ENCODE assay signal across 8 cellular contexts in the genomic region with DNA sequence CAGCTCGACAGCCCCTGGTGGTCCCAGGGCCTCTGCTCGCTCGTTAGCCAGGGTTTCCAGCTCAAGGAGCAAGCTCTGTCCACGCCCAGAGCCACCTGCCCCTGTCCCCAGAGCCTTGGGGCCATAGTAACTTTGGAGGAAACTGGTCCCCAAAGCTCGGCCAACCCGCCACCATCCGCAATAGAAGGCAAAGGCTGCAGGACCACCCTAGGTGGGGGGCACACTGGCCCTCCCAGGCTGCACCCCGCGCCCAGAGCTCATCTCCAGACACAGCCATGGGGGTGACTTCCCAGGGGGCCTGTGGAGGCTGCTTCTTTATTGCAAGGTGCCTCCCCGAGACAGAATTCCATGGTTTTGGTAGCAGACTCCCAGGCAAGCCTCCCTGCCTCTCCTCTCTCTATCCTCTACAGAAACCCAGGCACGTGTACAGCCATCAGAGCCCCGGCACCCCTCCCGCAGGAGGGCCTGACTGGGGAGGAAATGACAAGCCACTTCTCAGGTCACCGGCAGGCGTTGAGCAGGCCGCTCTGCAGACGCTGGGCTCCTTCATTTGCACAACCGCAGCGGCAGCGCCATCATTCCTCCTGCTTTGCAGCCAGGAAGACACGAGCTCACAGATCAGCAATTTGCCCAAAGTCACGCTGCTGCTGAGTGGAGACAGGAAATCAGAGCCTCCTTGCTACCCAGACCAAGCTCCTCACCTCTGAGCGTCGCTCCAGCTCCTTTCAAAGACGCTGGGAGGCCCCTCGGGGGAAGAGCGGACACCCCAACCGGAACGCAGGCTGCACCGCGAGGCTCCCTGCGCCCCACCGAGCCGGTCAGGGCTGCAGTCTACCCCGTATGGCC.
DNase-seq lines count a peak whose midpoint lies in the region; ATAC-seq and TF ChIP-seq lines count a peak whose summit lies in the region.

No MANE protein-coding gene starts in this region.

- no peaks in the 10 kb centered on the region for H3K9me2 ChIP-seq in PC-3 (replicated peaks; ENCODE audit: low read length)

- H3K9me3 ChIP-seq in CD8-positive, alpha-beta T cell (ENCODE audit: low read length) = no peaks in the 10 kb centered on the region
- H3K9me3 ChIP-seq in PC-3 (ENCODE audit: low read length) = no peaks in the 10 kb centered on the region

- POLR2A ChIA-PET in CD8-positive, alpha-beta T cell (lab: Charles Lee) = interaction anchor here (1.1 kb wide), 1 partner anchor 8 kb away, joined by 3 read pairs; no protein-coding TSS in a partner anchor
- POLR2A ChIA-PET in PC-3 (lab: Charles Lee; ENCODE audit: unreplicated experiment) = no interaction called here

- H3K4me2 ChIP-seq in PC-3 (ENCODE audit: low read length) = no peak overlapping the region

- H3F3A ChIP-seq in PC-3 (ENCODE audit: low read length, unreplicated experiment) = no peaks in the 10 kb centered on the region

- H3K4me3 Mint-ChIP-seq in CD8-positive, alpha-beta T cell = peak overlapping the region; percentile 75
- no peak overlapping the region for H3K4me3 Mint-ChIP-seq in nephron progenitor cell

- H3K4me1 ChIP-seq in CD8-positive, alpha-beta T cell (ENCODE audit: insufficient read depth, low read length) = peaks cover 13% of the 10 kb centered on the region
- H3K4me1 ChIP-seq in PC-3 (ENCODE audit: insufficient read depth, low read length) = no peaks in the 10 kb centered on the region

- no peaks in the 10 kb centered on the region for H3K27me3 ChIP-seq in CD8-positive, alpha-beta T cell (ENCODE audit: insufficient read depth, low read length)
- no peaks in the 10 kb centered on the region for H3K27me3 ChIP-seq in PC-3 (ENCODE audit: low read length)

- no peak overlapping the region for H3K9ac ChIP-seq in PC-3 (ENCODE audit: low read length)

- no peaks in the 10 kb centered on the region for H3K79me2 ChIP-seq in PC-3 (ENCODE audit: low read length)

- H3K27me3 Mint-ChIP-seq in CD8-positive, alpha-beta T cell (ENCODE audit: low read depth) = no peaks in the 10 kb centered on the region
- no peaks in the 10 kb centered on the region for H3K27me3 Mint-ChIP-seq in nephron progenitor cell (ENCODE audit: low read depth, poor library complexity)

- no peak overlapping the region for H2AFZ ChIP-seq in PC-3 (ENCODE audit: low read length)

- in situ Hi-C loops in ACHN (cut with HindIII; ENCODE audit: low pct_ligation_motif_present, low pct_unique_long_range_greater_than_20kb, low sequenced_read_pairs) = no loop called here

- intact Hi-C loops in CD8-positive, alpha-beta T cell (cut with DNase I, micrococcal nuclease) = no loop called here
- intact Hi-C loops in PC-3 (cut with micrococcal nuclease) = no loop called here

- no peak for TF ChIP-seq CTCF in CD8-positive, alpha-beta T cell (IDR thresholded peaks at IDR 0.05)
- TF ChIP-seq CTCF in nephron progenitor cell (IDR thresholded peaks at IDR 0.05) = no peak
- no peak for TF ChIP-seq CTCF in PC-3 (conservative IDR thresholded peaks at IDR 0.05; ENCODE audit: low read depth, low read length)

- peaks cover 4% of the 10 kb centered on the region for H3K36me3 Mint-ChIP-seq in CD8-positive, alpha-beta T cell
- peaks cover 11% of the 10 kb centered on the region for H3K36me3 Mint-ChIP-seq in nephron progenitor cell (ENCODE audit: low read depth)

- no peaks in the 10 kb centered on the region for H4K20me1 ChIP-seq in PC-3 (ENCODE audit: low read length)

- peak overlapping the region; percentile 76 for H3K27ac Mint-ChIP-seq in CD8-positive, alpha-beta T cell
- peak overlapping the region; percentile 74 for H3K27ac Mint-ChIP-seq in nephron progenitor cell

- CTCF ChIA-PET in CD8-positive, alpha-beta T cell (lab: Charles Lee) = interaction anchor here (0.7 to 1.8 kb wide), 3 partner anchors 10 to 18 kb away, joined by 3 to 10 read pairs (median 6); no protein-coding TSS in a partner anchor
- CTCF ChIA-PET in PC-3 (lab: Charles Lee) = no interaction called here

- BruUV-seq in PC-3 (replicated peaks; lab: Mats Ljungman, UMichigan) = no TSS peak

- H3K36me3 ChIP-seq in CD8-positive, alpha-beta T cell (ENCODE audit: insufficient read depth, low read length) = no peaks in the 10 kb centered on the region
- no peaks in the 10 kb centered on the region for H3K36me3 ChIP-seq in PC-3 (ENCODE audit: low read depth, low read length)

- DNase-seq in CD8-positive, alpha-beta T cell = peak; percentile 8 to 57 (median 16)
- peak; percentile 63 to 75 for DNase-seq in NOMO-1 (lab: John Stamatoyannopoulos, UW; ENCODE audit: unreplicated experiment in 2 of 2)
- DNase-seq in central memory CD4-positive, alpha-beta T cell = peak; percentile 32
- DNase-seq in nephron progenitor cell = peak; percentile 29
- DNase-seq in NCI-H2196 (lab: John Stamatoyannopoulos, UW; ENCODE audit: unreplicated experiment) = no peak
- DNase-seq in ACHN = no peak
- DNase-seq in PC-3 = no peak
- DNase-seq in hepatic stellate cell (ENCODE audit: low spot score) = no peak

- no peaks in the 10 kb centered on the region for H3K9me3 Mint-ChIP-seq in CD8-positive, alpha-beta T cell
- no peaks in the 10 kb centered on the region for H3K9me3 Mint-ChIP-seq in nephron progenitor cell

- H3K27ac ChIP-seq in CD8-positive, alpha-beta T cell (ENCODE audit: low read depth, low read length) = no peak overlapping the region
- no peak overlapping the region for H3K27ac ChIP-seq in PC-3 (ENCODE audit: low read length)

- H3K4me3 ChIP-seq in CD8-positive, alpha-beta T cell (ENCODE audit: low read depth, low read length) = peak overlapping the region; percentile 27
- no peak overlapping the region for H3K4me3 ChIP-seq in PC-3 (ENCODE audit: low read length)

- peaks cover 8% of the 10 kb centered on the region for H3K4me1 Mint-ChIP-seq in CD8-positive, alpha-beta T cell (ENCODE audit: low read depth)
- H3K4me1 Mint-ChIP-seq in nephron progenitor cell = peaks cover 31% of the 10 kb centered on the region

- ATAC-seq in CD8-positive, alpha-beta T cell = peak; percentile 57
- no peak for ATAC-seq in PC-3

Comparison
In these comparisons a context has a peak if more than half of its experiments do, and no peak if none do; other contexts are left out.
1. DNase-seq: peak in CD8-positive, alpha-beta T cell (7 of 7), NOMO-1 (2 of 2), central memory CD4-positive, alpha-beta T cell (single experiment) and nephron progenitor cell (single experiment); none in NCI-H2196 (single experiment), ACHN (single experiment), PC-3 (single experiment) and hepatic stellate cell (single experiment).